Comparison of ENCODE assay signal across 16 cellular contexts in genomic region chr6:165098165-165098564, GRCh38.
A peak's percentile ranks its signal among the peaks of the same experiment; 100 is the strongest.
DNase-seq lines count a peak whose midpoint lies in the region; ATAC-seq and TF ChIP-seq lines count a peak whose summit lies in the region.
"Had no signal": no experiment of that assay in that cellular context is flagged by ENCODE, and none has a peak within 500 bp of the region (broad histone marks: within the 10 kb centered on the region; RNA-seq: fewer than 3 reads in every experiment).

No MANE protein-coding gene starts in this region.

- H4K20me1 ChIP-seq in smooth muscle cell (ENCODE audit: low read depth): no peaks in the 10 kb centered on the region

- no peak overlapping the region for H2AFZ ChIP-seq in smooth muscle cell (ENCODE audit: low read depth)

- intact Hi-C loops in activated CD8-positive, alpha-beta T cell treated with anti-CD3 and anti-CD28 coated beads for 36 hours (cut with micrococcal nuclease): no loop called here

- no peaks in the 10 kb centered on the region for H3K27me3 Mint-ChIP-seq in activated CD8-positive, alpha-beta T cell treated with anti-CD3 and anti-CD28 coated beads for 36 hours
- no peaks in the 10 kb centered on the region for H3K27me3 Mint-ChIP-seq in activated CD8-positive, alpha-beta T cell treated with anti-CD3 and anti-CD28 coated beads, Interleukin-2, amount 10 ng/mL, durations not matched to agents 7 days and 5 days (ENCODE audit: low read depth)
- H3K27me3 Mint-ChIP-seq in chondrocyte (ENCODE audit: low read depth): no peaks in the 10 kb centered on the region
- H3K27me3 Mint-ChIP-seq: stimulated activated memory B cell treated with anti-CD40 and anti-IgM and Interleukin-4, amounts not matched to agents 10 μg/mL and 1 μg/mL and 100 μg/mL, for 72 hours had no signal

- POLR2A ChIA-PET in activated CD8-positive, alpha-beta T cell treated with anti-CD3 and anti-CD28 coated beads for 36 hours (lab: Charles Lee): no interaction called here
- POLR2A ChIA-PET in activated CD8-positive, alpha-beta T cell treated with anti-CD3 and anti-CD28 coated beads, Interleukin-2, amount 10 ng/mL, durations not matched to agents 7 days and 5 days (lab: Charles Lee): no interaction called here

- H3K27ac ChIP-seq in smooth muscle cell (ENCODE audit: low read depth): no peak overlapping the region
- H3K27ac ChIP-seq: esophagus muscularis mucosa, prostate gland had no signal

- H3K9me3 ChIP-seq in smooth muscle cell (replicated peaks; ENCODE audit: low read depth): no peaks in the 10 kb centered on the region
- H3K9me3 ChIP-seq: prostate gland had no signal

- H3K4me1 ChIP-seq in smooth muscle cell (ENCODE audit: low read depth): no peaks in the 10 kb centered on the region
- H3K4me1 ChIP-seq: esophagus muscularis mucosa, prostate gland had no signal

- no peaks in the 10 kb centered on the region for H3K27me3 ChIP-seq in smooth muscle cell (ENCODE audit: low read depth)
- H3K27me3 ChIP-seq: esophagus muscularis mucosa had no signal

- no peaks in the 10 kb centered on the region for H3K79me2 ChIP-seq in smooth muscle cell (ENCODE audit: low read depth)

- TF ChIP-seq POLR2A in NB4 (IDR thresholded peaks at IDR 0.05; ENCODE audit: extremely low read depth, insufficient read length): no peak

- CTCF ChIA-PET in activated CD8-positive, alpha-beta T cell treated with anti-CD3 and anti-CD28 coated beads for 36 hours (lab: Charles Lee): no interaction called here
- CTCF ChIA-PET in activated CD8-positive, alpha-beta T cell treated with anti-CD3 and anti-CD28 coated beads, Interleukin-2, amount 10 ng/mL, durations not matched to agents 7 days and 5 days (lab: Charles Lee): no interaction called here

- H3K4me2 ChIP-seq in smooth muscle cell: no peak overlapping the region

- no peak for ATAC-seq in activated CD8-positive, alpha-beta T cell treated with anti-CD3 and anti-CD28 coated beads for 36 hours
- ATAC-seq in activated CD8-positive, alpha-beta T cell treated with anti-CD3 and anti-CD28 coated beads, Interleukin-2, amount 10 ng/mL, durations not matched to agents 7 days and 5 days: no peak
- ATAC-seq: stimulated activated memory B cell treated with anti-CD40 and anti-IgM and Interleukin-4, amounts not matched to agents 10 μg/mL and 1 μg/mL and 100 μg/mL, for 72 hours had no signal

- H3K4me3 ChIP-seq in NB4 (ENCODE audit: low read depth, low read length) (no peak overlapping the region), smooth muscle cell (no peak overlapping the region)
- H3K4me3 ChIP-seq: esophagus muscularis mucosa, prostate gland had no signal

- no peaks in the 10 kb centered on the region for H3K36me3 ChIP-seq in smooth muscle cell (ENCODE audit: low read depth)
- H3K36me3 ChIP-seq: esophagus muscularis mucosa, prostate gland had no signal

- no peaks in the 10 kb centered on the region for H3F3A ChIP-seq in smooth muscle cell (ENCODE audit: low read depth)

- no peak overlapping the region for H3K9ac ChIP-seq in smooth muscle cell (ENCODE audit: low read depth)

- peaks cover 7% of the 10 kb centered on the region for H3K9me3 Mint-ChIP-seq in activated CD8-positive, alpha-beta T cell treated with anti-CD3 and anti-CD28 coated beads for 36 hours
- H3K9me3 Mint-ChIP-seq in activated CD8-positive, alpha-beta T cell treated with anti-CD3 and anti-CD28 coated beads, Interleukin-2, amount 10 ng/mL, durations not matched to agents 7 days and 5 days (ENCODE audit: insufficient read depth): peaks cover 11% of the 10 kb centered on the region
- H3K9me3 Mint-ChIP-seq in chondrocyte (ENCODE audit: low read depth): peaks cover 12% of the 10 kb centered on the region

- WGBS in smooth muscle cell (ENCODE audit: low lambda C conversion rate): 93% methylated on average over 4 of the region's 4 CpGs

- no peaks in the 10 kb centered on the region for H3K4me1 Mint-ChIP-seq in activated CD8-positive, alpha-beta T cell treated with anti-CD3 and anti-CD28 coated beads for 36 hours (ENCODE audit: low read depth)
- no peaks in the 10 kb centered on the region for H3K4me1 Mint-ChIP-seq in activated CD8-positive, alpha-beta T cell treated with anti-CD3 and anti-CD28 coated beads, Interleukin-2, amount 10 ng/mL, durations not matched to agents 7 days and 5 days (ENCODE audit: low read depth)
- no peaks in the 10 kb centered on the region for H3K4me1 Mint-ChIP-seq in chondrocyte (ENCODE audit: low read depth)
- H3K4me1 Mint-ChIP-seq: stimulated activated memory B cell treated with anti-CD40 and anti-IgM and Interleukin-4, amounts not matched to agents 10 μg/mL and 1 μg/mL and 100 μg/mL, for 72 hours had no signal

- TF ChIP-seq CTCF in activated CD8-positive, alpha-beta T cell treated with anti-CD3 and anti-CD28 coated beads for 36 hours (IDR thresholded peaks at IDR 0.05): peak; percentile 25
- peak; percentile 31 for TF ChIP-seq CTCF in NB4 (IDR thresholded peaks at IDR 0.05; ENCODE audit: low read depth, low read length)
- TF ChIP-seq CTCF in chondrocyte (IDR thresholded peaks at IDR 0.05): peak; percentile 56
- TF ChIP-seq CTCF in smooth muscle cell (IDR thresholded peaks at IDR 0.05; ENCODE audit: borderline replicate concordance, insufficient read depth, poor library complexity, severe bottlenecking): peak; percentile 33

- H3K4me3 Mint-ChIP-seq in activated CD8-positive, alpha-beta T cell treated with anti-CD3 and anti-CD28 coated beads for 36 hours: no peak overlapping the region
- H3K4me3 Mint-ChIP-seq in activated CD8-positive, alpha-beta T cell treated with anti-CD3 and anti-CD28 coated beads, Interleukin-2, amount 10 ng/mL, durations not matched to agents 7 days and 5 days: no peak overlapping the region
- no peak overlapping the region for H3K4me3 Mint-ChIP-seq in chondrocyte (ENCODE audit: unreplicated experiment)
- H3K4me3 Mint-ChIP-seq: stimulated activated memory B cell treated with anti-CD40 and anti-IgM and Interleukin-4, amounts not matched to agents 10 μg/mL and 1 μg/mL and 100 μg/mL, for 72 hours had no signal

- no peak overlapping the region for H3K27ac Mint-ChIP-seq in activated CD8-positive, alpha-beta T cell treated with anti-CD3 and anti-CD28 coated beads for 36 hours
- no peak overlapping the region for H3K27ac Mint-ChIP-seq in activated CD8-positive, alpha-beta T cell treated with anti-CD3 and anti-CD28 coated beads, Interleukin-2, amount 10 ng/mL, durations not matched to agents 7 days and 5 days
- H3K27ac Mint-ChIP-seq in chondrocyte (ENCODE audit: unreplicated experiment): no peak overlapping the region
- H3K27ac Mint-ChIP-seq: stimulated activated memory B cell treated with anti-CD40 and anti-IgM and Interleukin-4, amounts not matched to agents 10 μg/mL and 1 μg/mL and 100 μg/mL, for 72 hours had no signal

- DNase-seq in activated CD8-positive, alpha-beta T cell treated with anti-CD3 and anti-CD28 coated beads for 36 hours: no peak
- no peak for DNase-seq in activated CD8-positive, alpha-beta T cell treated with anti-CD3 and anti-CD28 coated beads, Interleukin-2, amount 10 ng/mL, durations not matched to agents 7 days and 5 days
- DNase-seq in NB4 (ENCODE audit: low read depth) (peak; percentile 44), chondrocyte (ENCODE audit: low spot score) (no peak), smooth muscle cell (lab: John Stamatoyannopoulos, UW; ENCODE audit: unreplicated experiment) (no peak), globus pallidus (ENCODE audit: low spot score) (no peak), HPDE6-E6E7 (ENCODE audit: extremely low spot score) (no peak)
- DNase-seq in stimulated activated CD4-positive, alpha-beta T cell treated with anti-CD3 and anti-CD28 coated beads, Interleukin-15, amount 100 ng/mL, for 24 hours: no peak
- DNase-seq: activated naive CD4-positive, alpha-beta T cell treated with anti-CD3 and anti-CD28 coated beads, Interleukin-2, amount 50 U/mL, for 16 hours; cerebellar nuclear complex; NCI-H2029; stimulated activated CD4-positive, alpha-beta T cell treated with anti-CD3 and anti-CD28 coated beads, Interleukin-2, amount 100 ng/mL, for 48 hours; T-helper 9 cell had no signal

- no peaks in the 10 kb centered on the region for H3K36me3 Mint-ChIP-seq in activated CD8-positive, alpha-beta T cell treated with anti-CD3 and anti-CD28 coated beads for 36 hours (ENCODE audit: low read depth)
- no peaks in the 10 kb centered on the region for H3K36me3 Mint-ChIP-seq in activated CD8-positive, alpha-beta T cell treated with anti-CD3 and anti-CD28 coated beads, Interleukin-2, amount 10 ng/mL, durations not matched to agents 7 days and 5 days (ENCODE audit: low read depth)
- H3K36me3 Mint-ChIP-seq in chondrocyte (ENCODE audit: low read depth): no peaks in the 10 kb centered on the region
- H3K36me3 Mint-ChIP-seq: stimulated activated memory B cell treated with anti-CD40 and anti-IgM and Interleukin-4, amounts not matched to agents 10 μg/mL and 1 μg/mL and 100 μg/mL, for 72 hours had no signal
